ENCODE assay signal across 3 cellular contexts in the genomic region with DNA sequence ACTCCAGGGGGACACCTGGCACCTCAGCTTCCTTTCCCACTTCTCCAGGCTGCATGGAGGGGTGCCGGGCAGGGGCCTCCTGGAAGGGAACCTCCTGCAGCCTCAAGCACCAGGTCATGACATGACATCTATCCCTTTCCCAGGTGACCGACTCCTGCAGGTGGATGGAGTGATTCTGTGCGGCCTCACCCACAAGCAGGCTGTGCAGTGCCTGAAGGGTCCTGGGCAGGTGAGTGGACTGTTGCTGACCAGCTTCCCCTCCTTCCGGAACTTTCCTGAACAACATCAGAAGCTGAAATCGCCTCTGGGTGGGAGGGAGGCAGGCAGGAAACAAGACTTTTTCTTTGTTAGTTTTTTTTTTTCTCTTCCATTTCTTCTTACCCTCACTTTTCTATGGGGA. TPM values are rescaled to one million over a fixed set of nuclear protein-coding genes. Genes with fewer than 3 reads are reported as not detected.
"Had no signal": no experiment of that assay in that cellular context is flagged by ENCODE, and none has a peak within 500 bp of the region (broad histone marks: within the 10 kb centered on the region; RNA-seq: fewer than 3 reads in every experiment).

No MANE protein-coding gene starts in this region.

RNA-seq across cellular contexts. Expression of gene PTPN20, which starts 34.5 kb away (rescaled TPM):
- total RNA-seq: OCI-LY7, SJCRH30, SJSA1 had no signal
